In the genomic region with DNA sequence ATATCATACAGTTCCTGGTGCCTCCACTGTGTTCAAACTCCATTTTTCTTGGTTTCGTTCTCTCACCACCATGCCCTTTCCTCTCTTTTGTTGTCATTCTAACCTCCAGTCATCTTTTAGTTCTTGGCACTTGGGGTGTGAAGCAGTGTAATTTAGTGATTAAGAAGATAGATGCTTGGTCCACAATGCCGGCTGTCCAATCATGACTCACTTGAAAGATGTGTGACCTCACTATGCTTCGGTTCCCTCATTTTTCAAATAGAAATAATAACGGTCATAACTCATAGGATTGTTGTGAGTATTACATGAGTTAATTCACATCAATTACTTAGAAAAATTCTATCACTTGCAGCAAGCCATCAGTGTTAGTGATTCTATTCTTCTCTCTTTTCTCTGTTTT, we compare ENCODE assay signal across 20 cellular contexts.
"Had no signal": no experiment of that assay in that cellular context is flagged by ENCODE, and none has a peak within 500 bp of the region (broad histone marks: within the 10 kb centered on the region; RNA-seq: fewer than 3 reads in every experiment).

No MANE protein-coding gene starts in this region.

- DNase-seq: activated CD4-positive, alpha-beta T cell treated with anti-CD3 and anti-CD28 coated beads, Interleukin-2, amount 10 ng/mL, durations not matched to agents 24 days and 14 days; activated CD4-positive, alpha-beta T cell treated with anti-CD3 and anti-CD28 coated beads, Interleukin-2, amount 50 U/mL, for 48 hours; activated CD4-positive, CD25-positive, alpha-beta regulatory T cell treated with anti-CD3 and anti-CD28 coated beads, Interleukin-2, amount 50 U/mL, for 72 hours; activated CD8-positive, alpha-beta memory T cell treated with anti-CD3 and anti-CD28 coated beads, Interleukin-2, amount 10 ng/mL, durations not matched to agents 7 days and 5 days; activated effector memory CD4-positive, alpha-beta T cell treated with anti-CD3 and anti-CD28 coated beads, Interleukin-2, amount 50 U/mL, for 16 hours; activated naive CD4-positive, alpha-beta T cell treated with Interleukin-2 at 50 U/mL for 16 hours; activated naive CD8-positive, alpha-beta T cell treated with anti-CD3 and anti-CD28 coated beads, Interleukin-2, amount 50 U/mL, for 24 hours; activated T-cell treated with anti-CD3 and anti-CD28 coated beads, Interleukin-2, amount 50 U/mL, for 4 hours; amygdala; MG63; MV-4-11; NCI-H1092 treated with DMSO at 0.1 percent for 48 hours; NCI-H1436; NCI-H1694 treated with DMSO at 0.1 percent for 48 hours; NCI-H2081; NCI-H510A treated with DMSO at 0.1 percent for 48 hours; PC-3; SHP77 treated with DMSO at 0.1 percent for 48 hours; T-helper 17 cell; T-helper 9 cell had no signal

- H3K4me3 ChIP-seq: MG63 had no signal
